8 cellular contexts compared by ENCODE assay signal in the genomic region with DNA sequence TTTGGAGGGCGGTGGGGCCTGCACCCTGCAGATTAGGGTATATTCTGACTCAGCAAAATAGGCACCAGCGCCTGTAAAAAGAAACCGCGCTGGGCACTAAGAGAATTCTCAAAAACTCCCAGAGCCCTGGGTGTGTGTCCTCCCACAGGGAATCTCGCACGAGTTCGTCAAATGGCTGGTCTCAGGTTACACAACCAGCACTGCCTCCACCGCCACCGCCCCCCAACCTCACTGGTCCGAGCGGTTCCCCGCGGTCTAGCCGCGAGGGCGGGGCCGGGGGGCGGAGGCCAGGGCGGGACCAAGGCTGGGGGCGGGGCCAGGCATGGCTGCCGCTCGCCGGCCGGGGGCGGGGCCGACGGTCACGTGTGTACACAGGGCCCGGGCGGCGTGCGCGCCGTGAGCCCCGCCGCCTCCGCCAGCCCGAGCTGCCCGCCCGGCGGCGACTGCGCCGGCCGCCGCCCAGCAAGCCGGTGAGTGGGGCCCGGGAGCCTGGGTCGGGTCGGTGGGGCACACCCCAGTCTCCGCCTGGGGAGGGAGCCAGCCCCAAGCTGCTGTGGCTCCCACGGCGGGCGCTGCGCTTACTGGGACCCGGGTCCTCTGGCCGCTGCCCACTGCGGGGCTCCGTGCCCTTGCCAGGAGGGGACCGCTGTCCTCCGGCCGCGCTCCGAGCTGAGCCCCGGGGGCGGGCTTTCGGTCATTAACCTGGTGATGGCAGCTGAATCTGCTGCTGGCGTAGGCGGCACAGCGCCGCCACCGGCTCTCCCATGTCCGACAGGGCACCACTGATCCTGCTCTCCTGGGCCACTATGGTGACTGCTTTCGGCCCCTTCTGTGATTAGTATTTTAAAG. TPM values are rescaled to one million over a fixed set of nuclear protein-coding genes. Genes with fewer than 3 reads are reported as not detected.
DNase-seq lines count a peak whose midpoint lies in the region; ATAC-seq, FAIRE-seq and TF ChIP-seq lines count a peak whose summit lies in the region.

A gene with protein sequence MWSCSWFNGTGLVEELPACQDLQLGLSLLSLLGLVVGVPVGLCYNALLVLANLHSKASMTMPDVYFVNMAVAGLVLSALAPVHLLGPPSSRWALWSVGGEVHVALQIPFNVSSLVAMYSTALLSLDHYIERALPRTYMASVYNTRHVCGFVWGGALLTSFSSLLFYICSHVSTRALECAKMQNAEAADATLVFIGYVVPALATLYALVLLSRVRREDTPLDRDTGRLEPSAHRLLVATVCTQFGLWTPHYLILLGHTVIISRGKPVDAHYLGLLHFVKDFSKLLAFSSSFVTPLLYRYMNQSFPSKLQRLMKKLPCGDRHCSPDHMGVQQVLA (plus strand): TSS at position 358 of the 849 bp plus-strand sequence. CDS start 12,970 bp downstream, outside the sequence.

- peaks cover 27% of the 10 kb centered on the region for H3K79me2 ChIP-seq in HepG2 (ENCODE audit: insufficient read depth, low read length)

- in situ Hi-C loops in HepG2 (cut with HindIII; ENCODE audit: extremely low pct_ligation_motif_present, low pct_unique_long_range_greater_than_20kb) = no loop called here

- no TSS peak for BruUV-seq in HepG2 (replicated peaks; lab: Mats Ljungman, UMichigan)

- peaks cover 0 to 1% of the 10 kb centered on the region in 2 experiments; a peak in 1 of 5 replicates for H3K36me3 ChIP-seq in HepG2 (replicated peaks in 1 of 2; ENCODE audit: control insufficient read depth in 1 of 2, insufficient read depth in 2 of 2, low read length in 2 of 2)

- peak; percentile 100 for DNase-seq in GM19240 (ENCODE audit: insufficient read length, low spot score)
- peak; percentile 85 for DNase-seq in NCI-H526 treated with DMSO at 0.1 percent for 48 hours (lab: John Stamatoyannopoulos, UW)
- DNase-seq in activated CD4-positive, alpha-beta T cell treated with anti-CD3 and anti-CD28 coated beads, Interleukin-2, amount 10 ng/mL, durations not matched to agents 24 days and 14 days = peak; percentile 97
- peak; percentile 98 for DNase-seq in coronary artery (ENCODE audit: low spot score)
- peak; percentile 94 for DNase-seq in HepG2 (ENCODE audit: low spot score)
- peak; percentile 94 to 96 for DNase-seq in stimulated activated CD4-positive, alpha-beta T cell treated with anti-CD3 and anti-CD28 coated beads, Interleukin-2, amount 100 ng/mL, for 48 hours

- 0% methylated on average over 7 of the region's 74 CpGs for WGBS in HepG2 (ENCODE audit: low lambda C conversion rate)

- peaks cover 1% of the 10 kb centered on the region for H3K36me3 Mint-ChIP-seq in activated CD4-positive, alpha-beta T cell treated with anti-CD3 and anti-CD28 coated beads, Interleukin-2, amount 10 ng/mL, durations not matched to agents 24 days and 14 days (ENCODE audit: low read depth)

- no peaks in the 10 kb centered on the region for H3K27me3 Mint-ChIP-seq in activated CD4-positive, alpha-beta T cell treated with anti-CD3 and anti-CD28 coated beads, Interleukin-2, amount 10 ng/mL, durations not matched to agents 24 days and 14 days

- H3K27ac ChIP-seq in C4-2B = peak within 1 kb of the TSS; percentile 91
- H3K27ac ChIP-seq in coronary artery = peak within 1 kb of the TSS; percentile 94 to 95
- H3K27ac ChIP-seq in HepG2 (ENCODE audit: extremely low read length, insufficient read depth, low read length) = peak within 1 kb of the TSS; percentile 94

- peak; percentile 67 for TF ChIP-seq RAD21 in HepG2 (CRISPR knock-in tag; IDR thresholded peaks at IDR 0.05)

- H3K27ac Mint-ChIP-seq in activated CD4-positive, alpha-beta T cell treated with anti-CD3 and anti-CD28 coated beads, Interleukin-2, amount 10 ng/mL, durations not matched to agents 24 days and 14 days = peak within 1 kb of the TSS; percentile 78

- peaks cover 81% of the 10 kb centered on the region for H3K4me1 ChIP-seq in HepG2 (ENCODE audit: insufficient read depth, low read length)

- peaks cover 57% of the 10 kb centered on the region for H3K4me1 Mint-ChIP-seq in activated CD4-positive, alpha-beta T cell treated with anti-CD3 and anti-CD28 coated beads, Interleukin-2, amount 10 ng/mL, durations not matched to agents 24 days and 14 days

- intact Hi-C loops in activated CD4-positive, alpha-beta T cell treated with anti-CD3 and anti-CD28 coated beads, Interleukin-2, amount 10 ng/mL, durations not matched to agents 24 days and 14 days (cut with micrococcal nuclease) = loop anchor here (1.0 to 5.0 kb wide), 6 partner anchors 15 to 168 kb away; a partner anchor contains a TSS
- intact Hi-C loops in HepG2 (cut with micrococcal nuclease; ENCODE audit: unreplicated experiment) = loop anchor here (5.0 kb wide), 1 partner anchor 52 kb away; no protein-coding TSS in a partner anchor

- FAIRE-seq in HepG2 (lab: Jason Lieb, UNC) = peak; percentile 26

- no peaks in the 10 kb centered on the region for H3K9me3 Mint-ChIP-seq in activated CD4-positive, alpha-beta T cell treated with anti-CD3 and anti-CD28 coated beads, Interleukin-2, amount 10 ng/mL, durations not matched to agents 24 days and 14 days

- peak within 1 kb of the TSS; percentile 48 for H2AFZ ChIP-seq in HepG2 (ENCODE audit: low read length)

- CTCF ChIA-PET in HepG2 (lab: Yijun Ruan, JAX; ENCODE audit: low intra/inter-chr PET ratio, low total read pairs) = interaction anchor here (0.8 to 0.9 kb wide), 2 partner anchors 24 to 62 kb away, joined by 3 read pairs; a partner anchor contains a TSS

- TF ChIP-seq EP300 in HepG2 (IDR thresholded peaks at IDR 0.05; ENCODE audit: low read depth in 2 of 2, low read length in 2 of 2) (peak in 1 of 2 experiments; percentile 25; a peak in 1 of 4 replicates), HepG2 (CRISPR knock-in tag; IDR thresholded peaks at IDR 0.05; ENCODE audit: borderline replicate concordance) (no peak)

- H4K20me1 ChIP-seq in HepG2 (ENCODE audit: insufficient read depth, low read length) = no peaks in the 10 kb centered on the region

- H3K9ac ChIP-seq in HepG2 (ENCODE audit: insufficient read depth, low read depth, low read length) = peak within 1 kb of the TSS; percentile 82

- TF ChIP-seq POLR2A in HepG2 (IDR thresholded peaks at IDR 0.05; ENCODE audit: insufficient read depth in 1 of 2, low read depth in 2 of 2, low read length in 2 of 2) = peak; percentile 35 to 63; a peak in 2 of 4 replicates

- peak within 1 kb of the TSS; percentile 98 for H3K4me2 ChIP-seq in HepG2 (ENCODE audit: low read depth, low read length)

- no peak; the same call in 1 of the 2 replicates for TF ChIP-seq CTCF in C4-2B (conservative IDR thresholded peaks at IDR 0.05)
- peak; percentile 61 for TF ChIP-seq CTCF in coronary artery (IDR thresholded peaks at IDR 0.05)
- peak; percentile 69 for TF ChIP-seq CTCF in HepG2 (CRISPR knock-in tag; IDR thresholded peaks at IDR 0.05)

- peak; percentile 68 for ATAC-seq in HG03457 (IDR thresholded peaks at IDR 0.05; ENCODE audit: unreplicated experiment)
- peak; percentile 86 for ATAC-seq in HepG2

- H3K27me3 ChIP-seq in HepG2 (ENCODE audit: control insufficient read depth in 1 of 2, insufficient read depth in 2 of 2, low read length in 2 of 2) = no peaks in the 10 kb centered on the region; a peak in 2 of 5 replicates

- no peaks in the 10 kb centered on the region for H3K9me3 ChIP-seq in HepG2 (ENCODE audit: low read length)

- peak within 1 kb of the TSS; percentile 89 for H3K4me3 Mint-ChIP-seq in activated CD4-positive, alpha-beta T cell treated with anti-CD3 and anti-CD28 coated beads, Interleukin-2, amount 10 ng/mL, durations not matched to agents 24 days and 14 days

- H3K4me3 ChIP-seq in coronary artery (peak within 1 kb of the TSS; percentile 83), HepG2 (replicated peaks in 1 of 3; ENCODE audit: insufficient read depth in 1 of 3, low read depth in 2 of 3, low read length in 3 of 3) (peak within 1 kb of the TSS; percentile 72 to 85 (median 73))

- POLR2A ChIA-PET in HepG2 (lab: Yijun Ruan, JAX) = interaction anchor here (0.9 to 2.9 kb wide), 7 partner anchors 15 to 113 kb away, joined by 3 to 17 read pairs (median 9); no protein-coding TSS in a partner anchor

TF ChIP-seq in HepG2, 621 proteins besides CTCF, POLR2A, EP300 and RAD21 (continues in another document):
- TF ChIP-seq SP2 (CRISPR knock-in tag; IDR thresholded peaks at IDR 0.05) (peak; percentile 14; the same call in 1 of the 2 replicates), ZNF3 (CRISPR knock-in tag; IDR thresholded peaks at IDR 0.05) (no peak), ZNF570 (CRISPR knock-in tag; IDR thresholded peaks at IDR 0.05; ENCODE audit: borderline replicate concordance) (no peak), SP1 (IDR thresholded peaks at IDR 0.05) (no peak), SP1 (CRISPR knock-in tag; IDR thresholded peaks at IDR 0.05) (peak; percentile 80), ZNF550 (CRISPR knock-in tag; IDR thresholded peaks at IDR 0.05; ENCODE audit: borderline replicate concordance) (no peak), ASH2L (IDR thresholded peaks at IDR 0.05; ENCODE audit: insufficient read length, low read depth, low read length) (peak; percentile 54), FOXM1 (CRISPR knock-in tag; IDR thresholded peaks at IDR 0.05) (no peak)

RNA-seq across cellular contexts. Expression of the gene that starts here (rescaled TPM):
- 2.5 and 4.1 TPM in 2 replicates for total RNA-seq in activated CD4-positive, alpha-beta T cell treated with anti-CD3 and anti-CD28 coated beads, Interleukin-2, amount 10 ng/mL, durations not matched to agents 24 days and 14 days
- 0.84 and 2.0 TPM in 2 replicates for total RNA-seq in HepG2 (2016; rRNA removed; fragmentation: Illumina TruSeq; extraction: Trizol)
- total RNA-seq in HepG2 (2016; cell fraction: cytosol; rRNA removed; fragmentation: Illumina TruSeq; extraction: Trizol; ENCODE audit: low read depth) = 0.91 and 1.1 TPM in 2 replicates
- total RNA-seq in HepG2 (2016; cell fraction: insoluble cytoplasmic fraction; rRNA removed; fragmentation: Illumina TruSeq; extraction: Trizol) = 0.89 and 1.2 TPM in 2 replicates
- 1.9 and 2.7 TPM in 2 replicates for total RNA-seq in HepG2 (2016; cell fraction: membrane; rRNA removed; fragmentation: Illumina TruSeq; extraction: Trizol)
- 1.1 and 3.4 TPM in 2 replicates for total RNA-seq in HepG2 (2016; cell fraction: nucleus; rRNA removed; fragmentation: Illumina TruSeq; extraction: Trizol)
- polyA plus RNA-seq in HepG2 (2011; rRNA removed) = 15.9 and 17.2 TPM in 2 replicates
- polyA plus RNA-seq in HepG2 (2011; cell fraction: cytosol; rRNA removed) = 11.4 and 22.4 TPM in 2 replicates
- 18.2 and 25.0 TPM in 2 replicates for polyA plus RNA-seq in HepG2 (2011; cell fraction: nucleus; rRNA removed)
- polyA plus RNA-seq in HepG2 (2012) = 4.5 and 5.3 TPM in 2 replicates
- 2.1 and 2.2 TPM in 2 replicates for polyA plus RNA-seq in HepG2 (2016; cell fraction: cytosol; fragmentation: Illumina TruSeq; extraction: Trizol; ENCODE audit: low read depth)
- 0.78 and 1.3 TPM in 2 replicates for polyA plus RNA-seq in HepG2 (2016; cell fraction: insoluble cytoplasmic fraction; fragmentation: Illumina TruSeq; extraction: Trizol; ENCODE audit: low read depth)
- 2.3 and 3.4 TPM in 2 replicates for polyA plus RNA-seq in HepG2 (2016; cell fraction: membrane; fragmentation: Illumina TruSeq; extraction: Trizol; ENCODE audit: low read depth)
- 2.2 and 2.5 TPM in 2 replicates for polyA plus RNA-seq in HepG2 (2016; cell fraction: nucleus; fragmentation: Illumina TruSeq; extraction: Trizol; ENCODE audit: insufficient read depth, low read depth)
- polyA minus RNA-seq in HepG2 (2011; rRNA and poly(A)+ RNA removed; ENCODE audit: low replicate concordance) = 0.87 and 47.8 TPM in 2 replicates
- polyA minus RNA-seq in HepG2 (2011; cell fraction: cytosol; rRNA and poly(A)+ RNA removed) = 6.9 and 9.1 TPM in 2 replicates
- polyA minus RNA-seq in HepG2 (2011; cell fraction: nucleus; rRNA and poly(A)+ RNA removed) = 9.3 and 14.0 TPM in 2 replicates

Comparison
In these comparisons a context has a peak if more than half of its experiments do, and no peak if none do; other contexts are left out.
1. Peak in every context shown above with its lines: DNase-seq, ATAC-seq, H3K4me3 ChIP-seq and H3K27ac ChIP-seq.